ENCODE assay signal across 1 cellular context in the genomic region with DNA sequence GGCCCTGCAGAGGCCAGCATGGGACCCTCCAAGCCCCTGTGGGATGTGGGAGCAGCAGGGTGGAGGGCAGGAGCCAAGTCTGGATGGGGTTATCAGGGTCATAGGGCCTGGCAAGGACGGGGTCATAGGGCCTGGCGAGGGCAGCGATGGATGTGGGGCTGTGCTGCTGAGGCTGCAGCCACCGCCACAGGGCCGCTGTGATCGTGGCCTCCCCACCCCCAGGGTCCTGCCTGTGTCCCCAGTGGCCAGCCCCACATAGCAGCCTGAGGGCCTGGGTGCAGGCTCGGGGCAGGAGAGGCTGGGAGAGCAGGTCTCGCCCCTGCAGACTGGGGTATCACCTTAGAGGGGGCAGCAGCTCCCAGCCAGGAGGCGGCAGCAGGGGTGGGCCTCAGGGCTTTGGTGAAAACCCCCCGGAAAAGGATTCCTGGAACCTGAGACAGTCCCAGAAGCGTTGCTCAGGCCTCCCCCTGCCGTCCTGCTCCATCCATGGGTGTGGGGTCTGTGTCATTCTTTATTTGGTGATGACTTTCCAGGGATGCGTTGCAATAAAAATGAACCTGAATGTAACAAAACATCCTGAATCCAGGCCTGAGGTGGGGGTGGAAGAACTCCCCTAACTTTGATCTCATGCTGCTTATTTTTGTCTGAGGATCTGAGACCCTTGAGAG.
TF ChIP-seq lines count a peak whose summit lies in the region.

No MANE protein-coding gene starts in this region.

TF ChIP-seq in endothelial cell of umbilical vein, 7 proteins besides CTCF, POLR2A, EP300 and RAD21 (continued from another document):
- TF ChIP-seq, protein P1, sequence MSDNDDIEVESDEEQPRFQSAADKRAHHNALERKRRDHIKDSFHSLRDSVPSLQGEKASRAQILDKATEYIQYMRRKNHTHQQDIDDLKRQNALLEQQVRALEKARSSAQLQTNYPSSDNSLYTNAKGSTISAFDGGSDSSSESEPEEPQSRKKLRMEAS (IDR thresholded peaks at IDR 0.05; ENCODE audit: insufficient read depth, insufficient read length), result no peak
